In genomic region chr1:220347654-220348175, GRCh38 we compare ENCODE assay signal across 17 cellular contexts.
DNase-seq lines count a peak whose midpoint lies in the region; ATAC-seq and TF ChIP-seq lines count a peak whose summit lies in the region.
"Had no signal": no experiment of that assay in that cellular context is flagged by ENCODE, and none has a peak within 500 bp of the region (broad histone marks: within the 10 kb centered on the region; RNA-seq: fewer than 3 reads in every experiment).

No MANE protein-coding gene starts in this region.

- H3K9me3 Mint-ChIP-seq in type B pancreatic cell, result no peaks in the 10 kb centered on the region

- H3K4me1 Mint-ChIP-seq in type B pancreatic cell (ENCODE audit: unreplicated experiment), result peaks cover 5% of the 10 kb centered on the region

- H3F3A ChIP-seq in Loucy (ENCODE audit: low read depth) (no peaks in the 10 kb centered on the region), PC-9 (ENCODE audit: insufficient read depth, low read depth) (peaks cover 4% of the 10 kb centered on the region; the same call in 1 of the 2 replicates)

- H3K36me3 ChIP-seq in Loucy (ENCODE audit: insufficient read depth, low read length), result no peaks in the 10 kb centered on the region
- H3K36me3 ChIP-seq in PC-9 (ENCODE audit: low read depth), result no peaks in the 10 kb centered on the region
- no peaks in the 10 kb centered on the region for H3K36me3 ChIP-seq in thyroid gland

- H3K9me3 ChIP-seq in Loucy (ENCODE audit: insufficient read depth, low read depth, low read length), result no peaks in the 10 kb centered on the region
- H3K9me3 ChIP-seq in PC-9 (ENCODE audit: insufficient read depth, low read depth), result no peaks in the 10 kb centered on the region
- H3K9me3 ChIP-seq in thyroid gland, result no peaks in the 10 kb centered on the region

- TF ChIP-seq CTCF in Loucy (conservative IDR thresholded peaks at IDR 0.05; ENCODE audit: low read length) (no peak), PC-9 (conservative IDR thresholded peaks at IDR 0.05) (no peak), thyroid gland (IDR thresholded peaks at IDR 0.05) (no peak), omental fat pad (IDR thresholded peaks at IDR 0.05) (no peak), type B pancreatic cell (conservative IDR thresholded peaks at IDR 0.05) (no peak)

- peaks cover 5% of the 10 kb centered on the region for H3K4me1 ChIP-seq in Loucy (ENCODE audit: insufficient read depth, low read length, poor library complexity, severe bottlenecking)
- H3K4me1 ChIP-seq in PC-9 (replicated peaks; ENCODE audit: insufficient read depth), result peaks cover 9% of the 10 kb centered on the region
- H3K4me1 ChIP-seq in thyroid gland, result peaks cover 3 to 8% of the 10 kb centered on the region in 2 donors

- H3K9me2 ChIP-seq in Loucy (replicated peaks; ENCODE audit: low read depth, low read length) (no peaks in the 10 kb centered on the region), PC-9 (ENCODE audit: insufficient read depth) (no peaks in the 10 kb centered on the region)

- H2AFZ ChIP-seq in Loucy (ENCODE audit: low read length), result no peak overlapping the region
- H2AFZ ChIP-seq in PC-9, result 0 out of 2 replicates have a peak overlapping the region, but pooled peaks have one; percentile 25

- H3K36me3 Mint-ChIP-seq in type B pancreatic cell, result no peaks in the 10 kb centered on the region

- no peak overlapping the region for H3K9ac ChIP-seq in Loucy (ENCODE audit: low read depth, low read length, poor library complexity, severe bottlenecking)

- H3K27ac Mint-ChIP-seq in type B pancreatic cell, result no peak overlapping the region

- no TSS peak for BruUV-seq in PC-9 (replicated peaks; lab: Mats Ljungman, UMichigan)

- 72 to 77% methylated on average over 8 of the region's 8 CpGs for WGBS in thyroid gland, 2 donors

- no peak overlapping the region for H3K4me3 ChIP-seq in Loucy (ENCODE audit: low read length, poor library complexity, severe bottlenecking)
- H3K4me3 ChIP-seq in PC-9, result no peak overlapping the region
- no peak overlapping the region for H3K4me3 ChIP-seq in thyroid gland (replicated peaks in 1 of 3)
- H3K4me3 ChIP-seq: GM12878 had no signal

- peaks cover 2% of the 10 kb centered on the region for H3K27me3 Mint-ChIP-seq in type B pancreatic cell

- H3K4me3 Mint-ChIP-seq in type B pancreatic cell, result no peak overlapping the region

- H3K79me2 ChIP-seq in Loucy (ENCODE audit: insufficient read depth, low read length) (no peaks in the 10 kb centered on the region), PC-9 (ENCODE audit: low read depth) (no peaks in the 10 kb centered on the region)

- intact Hi-C loops in PC-9 (cut with micrococcal nuclease; ENCODE audit: unreplicated experiment) (no loop called here), thyroid gland (cut with DNase I) (no loop called here)

- CTCF ChIA-PET in PC-9 (lab: Charles Lee), result interaction anchor here (0.5 kb wide), 1 partner anchor 129 kb away, joined by 3 read pairs; no protein-coding TSS in a partner anchor

- H4K20me1 ChIP-seq in Loucy (ENCODE audit: insufficient read depth, low read length, poor library complexity, severe bottlenecking) (no peaks in the 10 kb centered on the region), PC-9 (ENCODE audit: insufficient read depth) (no peaks in the 10 kb centered on the region)

- no peak for TF ChIP-seq POLR2A in thyroid gland (IDR thresholded peaks at IDR 0.05)

- H3K27ac ChIP-seq in PC-9 (no peak overlapping the region), thyroid gland (no peak overlapping the region)

- no peaks in the 10 kb centered on the region for H3K27me3 ChIP-seq in Loucy (ENCODE audit: insufficient read depth, low read length, poor library complexity, severe bottlenecking)
- no peaks in the 10 kb centered on the region for H3K27me3 ChIP-seq in PC-9 (ENCODE audit: insufficient read depth, low read depth)
- no peaks in the 10 kb centered on the region for H3K27me3 ChIP-seq in thyroid gland

- POLR2A ChIA-PET in PC-9 (lab: Charles Lee; ENCODE audit: unreplicated experiment), result interaction anchor here (0.5 to 0.6 kb wide), 3 partner anchors 11 to 706 kb away, joined by 3 to 5 read pairs (median 4); no protein-coding TSS in a partner anchor

- DNase-seq in NCI-H2107 (lab: John Stamatoyannopoulos, UW) (peak; percentile 5), NCI-H2107 treated with DMSO at 0.1 percent for 48 hours (lab: John Stamatoyannopoulos, UW; ENCODE audit: unreplicated experiment) (no peak), PC-9 (peak in 1 of 2 experiments; percentile 67), thyroid gland (peak; percentile 10 to 21), omental fat pad (ENCODE audit: low spot score) (no peak), type B pancreatic cell (ENCODE audit: extremely low spot score, unreplicated experiment) (no peak), SHP77 treated with DMSO at 0.1 percent for 48 hours (lab: John Stamatoyannopoulos, UW) (no peak)
- DNase-seq: 8988T, C1 segment of cervical spinal cord, KG1, MM.1S, NCI-H1930, NCI-H345, NCI-H774, T1000 had no signal

- ATAC-seq in omental fat pad (ENCODE audit: low FRiP score), result no peak
- ATAC-seq: GM12878 had no signal

- peak overlapping the region; percentile 11 for H3K4me2 ChIP-seq in Loucy (ENCODE audit: low read depth, low read length, poor library complexity, severe bottlenecking)
- peak overlapping the region; percentile 39 for H3K4me2 ChIP-seq in PC-9

Comparison
In these comparisons a context has a peak if more than half of its experiments do, and no peak if none do; other contexts are left out.
1. DNase-seq: peak in NCI-H2107 (single experiment) and thyroid gland (2 of 2); none in NCI-H2107 treated with DMSO at 0.1 percent for 48 hours (single experiment), omental fat pad (single experiment), type B pancreatic cell (single experiment) and SHP77 treated with DMSO at 0.1 percent for 48 hours (single experiment).